ENCODE assay signal across 14 cellular contexts in the genomic region with DNA sequence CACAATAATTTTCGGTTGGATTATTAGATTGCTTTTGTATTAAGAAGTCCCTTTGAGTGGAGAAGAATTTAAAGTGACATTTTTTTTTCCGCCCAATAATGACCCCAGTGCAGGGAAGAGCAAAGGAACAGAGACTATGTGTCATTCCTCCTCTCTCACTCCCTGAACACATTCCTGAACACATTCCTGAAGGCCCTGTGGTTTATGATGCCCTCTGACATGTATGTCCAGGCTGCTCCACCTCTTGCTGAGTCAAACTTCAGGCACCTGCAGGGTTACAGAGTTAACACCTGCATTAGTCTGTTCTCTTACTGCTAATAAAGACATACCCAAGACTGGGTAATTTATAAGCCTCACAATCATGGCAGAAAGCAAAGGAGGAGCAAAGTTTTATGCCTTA.
DNase-seq lines count a peak whose midpoint lies in the region; ATAC-seq and TF ChIP-seq lines count a peak whose summit lies in the region.
"Had no signal": no experiment of that assay in that cellular context is flagged by ENCODE, and none has a peak within 500 bp of the region (broad histone marks: within the 10 kb centered on the region; RNA-seq: fewer than 3 reads in every experiment).

No MANE protein-coding gene starts in this region.

- H4K20me1 ChIP-seq in PC-3 (ENCODE audit: low read length) = no peaks in the 10 kb centered on the region

- no peaks in the 10 kb centered on the region for H3K79me2 ChIP-seq in PC-3 (ENCODE audit: low read length)

- POLR2A ChIA-PET in PC-3 (lab: Charles Lee; ENCODE audit: unreplicated experiment) = no interaction called here

- peak overlapping the region; percentile 61; the same call in 1 of the 2 replicates for H3K4me2 ChIP-seq in PC-3 (ENCODE audit: low read length)

- no peaks in the 10 kb centered on the region for H3F3A ChIP-seq in PC-3 (ENCODE audit: low read length, unreplicated experiment)

- H3K27me3 ChIP-seq in PC-3 (ENCODE audit: low read length) (no peaks in the 10 kb centered on the region), BE2C (no peaks in the 10 kb centered on the region)
- H3K27me3 ChIP-seq: sigmoid colon, suprapubic skin had no signal

- no TSS peak for BruUV-seq in PC-3 (replicated peaks; lab: Mats Ljungman, UMichigan)

- no peak overlapping the region for H2AFZ ChIP-seq in PC-3 (ENCODE audit: low read length)

- 44 to 45% methylated on average over 2 of the region's 2 CpGs for WGBS in lower leg skin, 2 donors

- H3K9ac ChIP-seq in PC-3 (ENCODE audit: low read length) = no peak overlapping the region

- H3K27ac ChIP-seq in PC-3 (ENCODE audit: low read length) = no peak overlapping the region
- H3K27ac ChIP-seq in epithelial cell of prostate = peak overlapping the region; percentile 55
- H3K27ac ChIP-seq: sigmoid colon, SK-N-MC, suprapubic skin had no signal

- no peaks in the 10 kb centered on the region for H3K9me2 ChIP-seq in PC-3 (replicated peaks; ENCODE audit: low read length)

- intact Hi-C loops in PC-3 (cut with micrococcal nuclease) = loop anchor here (10.0 kb wide), 1 partner anchor 402 kb away; no protein-coding TSS in a partner anchor
- intact Hi-C loops in lower leg skin (cut with DNase I; ENCODE audit: low total_unique reads) = no loop called here

- H3K9me3 ChIP-seq in PC-3 (ENCODE audit: low read length) (no peaks in the 10 kb centered on the region), BE2C (no peaks in the 10 kb centered on the region)
- H3K9me3 ChIP-seq: sigmoid colon, suprapubic skin had no signal

- CTCF ChIA-PET in PC-3 (lab: Charles Lee) = no interaction called here

- TF ChIP-seq POLR2A in lower leg skin (IDR thresholded peaks at IDR 0.05) = no peak

- peak; percentile 100 for ATAC-seq in PC-3
- ATAC-seq in HG02852 (IDR thresholded peaks at IDR 0.05; ENCODE audit: unreplicated experiment) = no peak

- no peak for TF ChIP-seq CTCF in PC-3 (conservative IDR thresholded peaks at IDR 0.05; ENCODE audit: low read depth, low read length)
- TF ChIP-seq CTCF in BE2C (IDR thresholded peaks at IDR 0.05; ENCODE audit: low read depth, low read length) = no peak
- TF ChIP-seq CTCF in lower leg skin (IDR thresholded peaks at IDR 0.05) = no peak

- peaks cover 21% of the 10 kb centered on the region for H3K4me1 ChIP-seq in PC-3 (ENCODE audit: insufficient read depth, low read length)
- H3K4me1 ChIP-seq in BE2C = no peaks in the 10 kb centered on the region
- H3K4me1 ChIP-seq: sigmoid colon, suprapubic skin had no signal

- DNase-seq in GM03348 (ENCODE audit: low spot score) = peak; percentile 4
- peak; percentile 85 for DNase-seq in PC-3
- peak; percentile 77 for DNase-seq in epithelial cell of prostate (ENCODE audit: low read depth, low spot score)
- peak; percentile 59 for DNase-seq in non-pigmented ciliary epithelial cell (ENCODE audit: low read depth)
- no peak for DNase-seq in BE2C
- DNase-seq in lower leg skin (ENCODE audit: low spot score in 2 of 2) = no peak
- no peak for DNase-seq in UCSD-AML1 (lab: John Stamatoyannopoulos, UW; ENCODE audit: unreplicated experiment)
- DNase-seq: activated CD4-positive, alpha-beta T cell treated with anti-CD3 and anti-CD28 coated beads for 1 hour; NCI-H1092 treated with DMSO at 0.1 percent for 48 hours; NCI-H526; sigmoid colon had no signal

- H3K36me3 ChIP-seq in PC-3 (ENCODE audit: low read depth, low read length) = no peaks in the 10 kb centered on the region
- H3K36me3 ChIP-seq in BE2C = no peaks in the 10 kb centered on the region
- H3K36me3 ChIP-seq: sigmoid colon, suprapubic skin had no signal

- H3K4me3 ChIP-seq in PC-3 (ENCODE audit: low read length) (no peak overlapping the region), BE2C (ENCODE audit: low read depth, low read length) (no peak overlapping the region), lower leg skin (ENCODE audit: low read depth, poor library complexity, severe bottlenecking) (no peak overlapping the region)
- H3K4me3 ChIP-seq: sigmoid colon, SK-N-MC, suprapubic skin had no signal

Comparison
In these comparisons a context has a peak if more than half of its experiments do, and no peak if none do; other contexts are left out.
1. DNase-seq: peak in GM03348 (single experiment), PC-3 (single experiment), epithelial cell of prostate (single experiment) and non-pigmented ciliary epithelial cell (single experiment); none in BE2C (single experiment), lower leg skin (0 of 2) and UCSD-AML1 (single experiment).